In the genomic region with DNA sequence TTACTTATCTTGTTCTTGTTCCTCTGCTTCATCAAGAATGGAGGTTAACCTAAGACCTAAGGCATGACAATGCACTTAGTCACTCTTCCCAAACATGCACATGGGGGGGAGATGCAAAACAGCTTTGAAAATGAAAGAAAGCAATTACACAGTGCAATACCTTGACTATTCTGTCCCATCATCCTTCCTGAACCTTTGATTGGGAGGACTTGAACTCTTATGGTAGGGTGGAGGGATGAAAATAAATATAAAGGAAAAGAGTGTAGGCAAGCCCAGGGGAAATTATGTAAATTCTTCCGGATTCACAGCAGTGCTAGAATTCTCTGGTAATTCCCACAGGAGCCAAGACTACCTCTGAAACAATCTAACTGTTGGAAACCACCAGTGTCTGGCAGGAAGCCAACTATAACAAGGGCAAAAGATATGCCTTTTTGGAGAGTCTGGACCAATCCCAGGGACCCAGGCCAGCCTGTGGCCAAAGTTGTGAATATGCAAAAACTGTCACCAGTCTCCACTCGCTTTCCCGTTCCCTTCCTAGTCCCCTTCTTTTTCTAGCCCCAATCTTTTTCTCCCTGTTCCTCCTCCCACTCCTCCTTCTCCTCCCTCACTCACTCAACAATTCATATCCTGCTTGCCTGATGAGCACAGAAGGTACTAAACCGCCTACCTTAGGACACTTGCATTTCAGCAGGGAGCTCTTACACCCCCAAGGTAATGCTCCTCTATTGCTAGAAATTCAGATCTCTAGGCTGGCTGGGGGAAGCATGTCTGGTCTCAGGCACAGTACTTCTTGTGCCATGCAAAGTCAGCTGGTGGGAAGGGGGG, we compare ENCODE assay signal across 8 cellular contexts. TPM values are rescaled to one million over a fixed set of nuclear protein-coding genes. Genes with fewer than 3 reads are reported as not detected.
DNase-seq lines count a peak whose midpoint lies in the region; ATAC-seq and TF ChIP-seq lines count a peak whose summit lies in the region.

No MANE protein-coding gene starts in this region.

- WGBS in mammary epithelial cell (ENCODE audit: low coverage, missing lambda C conversion rate), result 16% methylated on average over 4 of the region's 4 CpGs

- dilution Hi-C loops in mammary epithelial cell (cut with HindIII; ENCODE audit: low sequenced_read_pairs), result no loop called here

- in situ Hi-C loops in mammary epithelial cell (cut with MboI; ENCODE audit: low sequenced_read_pairs in 2 of 2), result no loop called here

- peaks cover 28% of the 10 kb centered on the region for H3K4me1 ChIP-seq in mammary epithelial cell (ENCODE audit: insufficient read depth, low read length)

- DNase-seq in GM03348 (ENCODE audit: low spot score) (peak; percentile 76), NCI-H1105 treated with DMSO at 0.1 percent for 48 hours (lab: John Stamatoyannopoulos, UW) (peak; percentile 77), mammary epithelial cell (peak; percentile 84), occipital lobe (lab: John Stamatoyannopoulos, UW) (peak; percentile 54), NCI-H146 treated with DMSO at 0.1 percent for 48 hours (lab: John Stamatoyannopoulos, UW; ENCODE audit: unreplicated experiment) (no peak), DMS114 treated with DMSO at 0.1 percent for 48 hours (lab: John Stamatoyannopoulos, UW; ENCODE audit: unreplicated experiment) (no peak)
- no peak for DNase-seq in central memory CD4-positive, alpha-beta T cell

- no peaks in the 10 kb centered on the region for H3K9me3 ChIP-seq in mammary epithelial cell (replicated peaks; ENCODE audit: insufficient read depth, low read length)

- H2AFZ ChIP-seq in mammary epithelial cell (ENCODE audit: low read depth, low read length), result peak overlapping the region; percentile 38

- no peaks in the 10 kb centered on the region for H3K27me3 ChIP-seq in mammary epithelial cell (ENCODE audit: insufficient read depth, low read length)

- no peak for TF ChIP-seq CTCF in mammary epithelial cell (conservative IDR thresholded peaks at IDR 0.05 in 1 of 2, IDR thresholded peaks at IDR 0.05 in 1 of 2; ENCODE audit: extremely low read depth in 1 of 2, insufficient read depth in 1 of 2, low read depth in 1 of 2, low read length in 2 of 2)

- no peaks in the 10 kb centered on the region for H4K20me1 ChIP-seq in mammary epithelial cell (ENCODE audit: insufficient read depth, low read length)

- H3K4me3 ChIP-seq in mammary epithelial cell (replicated peaks in 1 of 3; ENCODE audit: insufficient read depth in 1 of 3, low read depth in 2 of 3, low read length in 3 of 3), result peak overlapping the region in 1 of 3 experiments; percentile 28

- H3K36me3 ChIP-seq in mammary epithelial cell (ENCODE audit: insufficient read depth, low read length), result no peaks in the 10 kb centered on the region

- H3K9ac ChIP-seq in mammary epithelial cell (ENCODE audit: insufficient read depth, low read length), result no peak overlapping the region

- peak overlapping the region; percentile 68 for H3K4me2 ChIP-seq in mammary epithelial cell (ENCODE audit: insufficient read depth, low read depth, low read length)

- CTCF ChIA-PET in mammary epithelial cell (lab: Charles Lee; ENCODE audit: low non-redundant PET), result no interaction called here

- H3K27ac ChIP-seq in mammary epithelial cell (ENCODE audit: insufficient read depth, low read depth, low read length), result peak overlapping the region; percentile 58

- no TSS peak for BruUV-seq in mammary epithelial cell (replicated peaks; lab: Mats Ljungman, UMichigan)

- intact Hi-C loops in mammary epithelial cell (cut with micrococcal nuclease), result loop anchor here (1.0 kb wide), 1 partner anchor 49 kb away; no protein-coding TSS in a partner anchor

- peak; percentile 36 for ATAC-seq in GM21447 (IDR thresholded peaks at IDR 0.05; ENCODE audit: unreplicated experiment)

- H3K79me2 ChIP-seq in mammary epithelial cell (ENCODE audit: insufficient read depth, low read length), result peaks cover 14% of the 10 kb centered on the region

RNA-seq across cellular contexts. Expression of gene RCN1, which starts 2.5 kb away (rescaled TPM):
- total RNA-seq in mammary epithelial cell, result 100 to 1,000 TPM; 101 to 163 TPM
- 59.9 TPM for polyA plus RNA-seq in mammary epithelial cell
- polyA minus RNA-seq in mammary epithelial cell, result 29.8 TPM
- total RNA-seq in occipital lobe, result 22.0 TPM

Comparison
In these comparisons a context has a peak if more than half of its experiments do, and no peak if none do; other contexts are left out.
1. DNase-seq: peak in GM03348 (single experiment), NCI-H1105 treated with DMSO at 0.1 percent for 48 hours (single experiment), mammary epithelial cell (single experiment) and occipital lobe (single experiment); none in NCI-H146 treated with DMSO at 0.1 percent for 48 hours (single experiment), DMS114 treated with DMSO at 0.1 percent for 48 hours (single experiment) and central memory CD4-positive, alpha-beta T cell (single experiment).